2 cellular contexts compared by ENCODE assay signal in genomic region chr17:80232438-80232837, GRCh38.
TF ChIP-seq lines count a peak whose summit lies in the region.

No MANE protein-coding gene starts in this region.

TF ChIP-seq in A549, 52 proteins besides CTCF, POLR2A, EP300 and RAD21:
- TF ChIP-seq NPAS2 (CRISPR knock-in tag; IDR thresholded peaks at IDR 0.05; ENCODE audit: borderline replicate concordance) (no peak), KDM1A (IDR thresholded peaks at IDR 0.05; ENCODE audit: low read depth) (peak; percentile 47; the same call in 1 of the 2 replicates), HOXB5 (CRISPR knock-in tag; IDR thresholded peaks at IDR 0.05) (peak; percentile 29; the same call in 1 of the 2 replicates), HEYL (CRISPR knock-in tag; IDR thresholded peaks at IDR 0.05) (0 out of 2 replicates have a peak, but pooled peaks have one; percentile 10), BHLHE40 (IDR thresholded peaks at IDR 0.05; ENCODE audit: low read depth, low read length) (no peak)

TF ChIP-seq in K562, 482 proteins besides CTCF, POLR2A, EP300 and RAD21:
- 0 out of 3 replicates have a peak, but pooled peaks of 1 of the 2 experiments have one; percentile 28 for TF ChIP-seq CBX3 (IDR thresholded peaks at IDR 0.05; ENCODE audit: borderline replicate concordance in 1 of 2, low read length in 2 of 2)
- TF ChIP-seq ZNF282 (CRISPR knock-in tag; IDR thresholded peaks at IDR 0.05): no peak
- TF ChIP-seq TRIM28 (IDR thresholded peaks at IDR 0.05): peak; percentile 51; the same call in 1 of the 2 replicates
- 0 out of 2 replicates have a peak, but pooled peaks have one; percentile 38 for TF ChIP-seq BCOR (IDR thresholded peaks at IDR 0.05)
- no peak for TF ChIP-seq ATF7 (IDR thresholded peaks at IDR 0.05)
- peak; percentile 89 for TF ChIP-seq ZNF354B (CRISPR knock-in tag; IDR thresholded peaks at IDR 0.05)
- TF ChIP-seq ZNF507 (tag; conservative IDR thresholded peaks at IDR 0.05): peak; percentile 100
- TF ChIP-seq RBM25 (IDR thresholded peaks at IDR 0.05; ENCODE audit: low read depth, low read length, severe bottlenecking): peak; percentile 75
